ENCODE assay signal across 13 cellular contexts in genomic region chr12:15662303-15662980, GRCh38.
DNase-seq lines count a peak whose midpoint lies in the region; ATAC-seq and TF ChIP-seq lines count a peak whose summit lies in the region.
"Had no signal": no experiment of that assay in that cellular context is flagged by ENCODE, and none has a peak within 500 bp of the region (broad histone marks: within the 10 kb centered on the region; RNA-seq: fewer than 3 reads in every experiment).

No MANE protein-coding gene starts in this region.

- no peaks in the 10 kb centered on the region for H3K27me3 ChIP-seq in skeletal muscle satellite cell (ENCODE audit: control insufficient read depth, insufficient read depth, low read length)

- no peak for TF ChIP-seq CTCF in fibroblast of the aortic adventitia (IDR thresholded peaks at IDR 0.05; ENCODE audit: insufficient read depth, low read length)

- peaks cover 27% of the 10 kb centered on the region for H3K4me1 ChIP-seq in skeletal muscle satellite cell (ENCODE audit: control insufficient read depth, insufficient read depth, low read length)

- no peak overlapping the region for H3K4me3 ChIP-seq in fibroblast of the aortic adventitia (ENCODE audit: low read depth, low read length)
- no peak overlapping the region for H3K4me3 ChIP-seq in skeletal muscle satellite cell (ENCODE audit: low read length)

- DNase-seq in GM04503 (ENCODE audit: low read depth) (peak; percentile 80), SW480 (ENCODE audit: low spot score) (peak; percentile 6), fibroblast of the aortic adventitia (ENCODE audit: low read depth) (peak; percentile 90), T-helper 2 cell (no peak)
- DNase-seq: activated B cell treated with CpG ODN at 0.5 μM for 24 hours; activated gamma-delta T cell; DMS79; NCI-H1436 treated with DMSO at 0.1 percent for 48 hours; stimulated activated naive B cell treated with anti-CD40 and anti-IgM and Interleukin-4, amounts not matched to agents 10 μg/mL and 1 μg/mL and 100 μg/mL, for 72 hours had no signal

- ATAC-seq in HG02885 (IDR thresholded peaks at IDR 0.05; ENCODE audit: poor library complexity, unreplicated experiment) (no peak), HG03565 (IDR thresholded peaks at IDR 0.05; ENCODE audit: unreplicated experiment) (no peak), HG03521 (IDR thresholded peaks at IDR 0.05; ENCODE audit: unreplicated experiment) (no peak)
- ATAC-seq: stimulated activated naive B cell treated with anti-CD40 and anti-IgM and Interleukin-4, amounts not matched to agents 10 μg/mL and 1 μg/mL and 100 μg/mL, for 72 hours had no signal

- peaks cover 84% of the 10 kb centered on the region for H3K36me3 ChIP-seq in skeletal muscle satellite cell (ENCODE audit: insufficient read depth, low read length)

- H3K4me2 ChIP-seq in skeletal muscle satellite cell (ENCODE audit: low read length) = peak overlapping the region; percentile 33

- H3K9me3 ChIP-seq in skeletal muscle satellite cell (replicated peaks; ENCODE audit: low read length) = no peaks in the 10 kb centered on the region

- H3K9ac ChIP-seq in skeletal muscle satellite cell (ENCODE audit: low read depth, low read length) = peak overlapping the region; percentile 53

Comparison
In these comparisons a context has a peak if more than half of its experiments do, and no peak if none do; other contexts are left out.
1. DNase-seq: peak in GM04503 (single experiment), SW480 (single experiment) and fibroblast of the aortic adventitia (single experiment); none in T-helper 2 cell (0 of 5).